In the genomic region with DNA sequence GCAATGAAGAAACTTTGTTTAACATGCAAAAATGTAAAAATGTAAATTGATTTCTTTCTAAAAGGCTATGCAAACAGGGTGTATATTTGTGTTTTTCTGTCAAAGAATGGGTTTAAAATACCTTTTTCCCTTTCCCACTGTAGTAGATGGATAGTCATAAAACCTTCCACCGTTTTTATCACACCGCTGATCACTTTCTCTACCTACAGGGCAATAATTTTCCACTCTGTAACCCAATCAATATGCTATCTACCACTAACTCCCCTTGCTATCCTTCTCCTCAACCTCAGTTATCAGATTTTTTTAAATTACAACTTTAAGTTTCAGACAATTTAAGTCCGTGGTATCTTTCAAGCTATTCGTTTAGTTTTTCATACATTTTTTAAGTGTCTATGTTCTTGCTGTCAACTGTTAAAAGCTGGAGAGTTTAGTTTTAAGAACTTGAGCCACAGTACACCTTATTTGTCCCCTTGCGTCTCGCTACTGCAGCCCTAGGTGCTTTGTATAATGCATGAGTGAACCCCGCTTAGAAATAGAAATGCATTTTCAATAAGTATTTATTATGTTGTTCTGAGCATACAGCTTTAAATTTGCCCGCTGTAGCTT, we compare ENCODE assay signal across 8 cellular contexts.
DNase-seq lines count a peak whose midpoint lies in the region; ATAC-seq lines count a peak whose summit lies in the region.

No MANE protein-coding gene starts in this region.

- DNase-seq in T-helper 1 cell (no peak), NCI-H1105 (lab: John Stamatoyannopoulos, UW) (no peak), MV-4-11 (lab: John Stamatoyannopoulos, UW) (no peak)
- no peak for DNase-seq in activated CD4-positive, alpha-beta memory T cell treated with anti-CD3 and anti-CD28 coated beads, Interleukin-2, amount 10 ng/mL, durations not matched to agents 7 days and 5 days

- no peaks in the 10 kb centered on the region for H3K9me3 ChIP-seq in iPS-18c (ENCODE audit: control insufficient read depth, insufficient read depth, low read length)
- H3K9me3 ChIP-seq in subcutaneous abdominal adipose tissue (ENCODE audit: control insufficient read depth in 5 of 5, low read length in 5 of 5) = no peaks in the 10 kb centered on the region

- peaks cover 2 to 19% (median 14%) of the 10 kb centered on the region in 5 donors for H3K4me1 ChIP-seq in subcutaneous abdominal adipose tissue (ENCODE audit: control insufficient read depth in 5 of 5, insufficient read depth in 5 of 5, low read length in 5 of 5)

- H3K27me3 ChIP-seq in subcutaneous abdominal adipose tissue (ENCODE audit: control insufficient read depth in 5 of 5, insufficient read depth in 4 of 5, low read length in 5 of 5) = no peaks in the 10 kb centered on the region

- peak overlapping the region; percentile 71 to 93 (median 88) for H3K9ac ChIP-seq in subcutaneous abdominal adipose tissue (ENCODE audit: low read length in 5 of 5)

- H3K4me1 Mint-ChIP-seq in T-helper 1 cell treated with Interleukin-12 subunit alpha and Interleukin-12 subunit beta and Interleukin-4 antibody, amounts not matched to agents 30 μg/mL and 1 μg/mL, for 36 hours (ENCODE audit: low read depth) = peaks cover 13% of the 10 kb centered on the region
- H3K4me1 Mint-ChIP-seq in activated CD4-positive, alpha-beta memory T cell treated with anti-CD3 and anti-CD28 coated beads, Interleukin-2, amount 10 ng/mL, durations not matched to agents 7 days and 5 days = peaks cover 18% of the 10 kb centered on the region

- POLR2A ChIA-PET in activated CD4-positive, alpha-beta memory T cell treated with anti-CD3 and anti-CD28 coated beads, Interleukin-2, amount 10 ng/mL, durations not matched to agents 7 days and 5 days (lab: Charles Lee) = interaction anchor here (1.0 to 4.0 kb wide), 6 partner anchors 84 to 335 kb away, joined by 3 to 45 read pairs (median 6); a partner anchor contains a TSS

- H3K27ac ChIP-seq in subcutaneous abdominal adipose tissue (ENCODE audit: low read depth, low read length) = peak overlapping the region; percentile 99

- H3K9me3 Mint-ChIP-seq in T-helper 1 cell treated with Interleukin-12 subunit alpha and Interleukin-12 subunit beta and Interleukin-4 antibody, amounts not matched to agents 30 μg/mL and 1 μg/mL, for 36 hours = no peaks in the 10 kb centered on the region
- H3K9me3 Mint-ChIP-seq in activated CD4-positive, alpha-beta memory T cell treated with anti-CD3 and anti-CD28 coated beads, Interleukin-2, amount 10 ng/mL, durations not matched to agents 7 days and 5 days = no peaks in the 10 kb centered on the region

- peak overlapping the region; percentile 90 for H3K27ac Mint-ChIP-seq in T-helper 1 cell treated with Interleukin-12 subunit alpha and Interleukin-12 subunit beta and Interleukin-4 antibody, amounts not matched to agents 30 μg/mL and 1 μg/mL, for 36 hours
- no peak overlapping the region for H3K27ac Mint-ChIP-seq in activated CD4-positive, alpha-beta memory T cell treated with anti-CD3 and anti-CD28 coated beads, Interleukin-2, amount 10 ng/mL, durations not matched to agents 7 days and 5 days

- H3K4me3 ChIP-seq in iPS-18c (ENCODE audit: insufficient read depth, low read depth, low read length) (peak overlapping the region; percentile 74; the same call in 1 of the 2 replicates), subcutaneous abdominal adipose tissue (ENCODE audit: low read depth in 1 of 5, low read length in 5 of 5) (peak overlapping the region; percentile 66 to 87 (median 73))

- no peaks in the 10 kb centered on the region for H3K36me3 Mint-ChIP-seq in T-helper 1 cell treated with Interleukin-12 subunit alpha and Interleukin-12 subunit beta and Interleukin-4 antibody, amounts not matched to agents 30 μg/mL and 1 μg/mL, for 36 hours (ENCODE audit: low read depth)
- H3K36me3 Mint-ChIP-seq in activated CD4-positive, alpha-beta memory T cell treated with anti-CD3 and anti-CD28 coated beads, Interleukin-2, amount 10 ng/mL, durations not matched to agents 7 days and 5 days (ENCODE audit: low read depth) = no peaks in the 10 kb centered on the region

- peak overlapping the region; percentile 88 for H3K4me3 Mint-ChIP-seq in T-helper 1 cell treated with Interleukin-12 subunit alpha and Interleukin-12 subunit beta and Interleukin-4 antibody, amounts not matched to agents 30 μg/mL and 1 μg/mL, for 36 hours
- peak overlapping the region; percentile 89 for H3K4me3 Mint-ChIP-seq in activated CD4-positive, alpha-beta memory T cell treated with anti-CD3 and anti-CD28 coated beads, Interleukin-2, amount 10 ng/mL, durations not matched to agents 7 days and 5 days

- no peak for ATAC-seq in HG03139 (IDR thresholded peaks at IDR 0.05; ENCODE audit: unreplicated experiment)

- H3K27me3 Mint-ChIP-seq in T-helper 1 cell treated with Interleukin-12 subunit alpha and Interleukin-12 subunit beta and Interleukin-4 antibody, amounts not matched to agents 30 μg/mL and 1 μg/mL, for 36 hours (ENCODE audit: low read depth) = peaks cover 8% of the 10 kb centered on the region
- peaks cover 9% of the 10 kb centered on the region for H3K27me3 Mint-ChIP-seq in activated CD4-positive, alpha-beta memory T cell treated with anti-CD3 and anti-CD28 coated beads, Interleukin-2, amount 10 ng/mL, durations not matched to agents 7 days and 5 days

- CTCF ChIA-PET in activated CD4-positive, alpha-beta memory T cell treated with anti-CD3 and anti-CD28 coated beads, Interleukin-2, amount 10 ng/mL, durations not matched to agents 7 days and 5 days (lab: Charles Lee) = interaction anchor here (0.6 to 1.2 kb wide), 4 partner anchors 28 to 1371 kb away, joined by 3 to 4 read pairs (median 3); no protein-coding TSS in a partner anchor

- H3K36me3 ChIP-seq in subcutaneous abdominal adipose tissue (ENCODE audit: control insufficient read depth in 5 of 5, insufficient read depth in 5 of 5, low read length in 5 of 5) = no peaks in the 10 kb centered on the region
